Comparison of ENCODE assay signal across 8 cellular contexts in the genomic region with DNA sequence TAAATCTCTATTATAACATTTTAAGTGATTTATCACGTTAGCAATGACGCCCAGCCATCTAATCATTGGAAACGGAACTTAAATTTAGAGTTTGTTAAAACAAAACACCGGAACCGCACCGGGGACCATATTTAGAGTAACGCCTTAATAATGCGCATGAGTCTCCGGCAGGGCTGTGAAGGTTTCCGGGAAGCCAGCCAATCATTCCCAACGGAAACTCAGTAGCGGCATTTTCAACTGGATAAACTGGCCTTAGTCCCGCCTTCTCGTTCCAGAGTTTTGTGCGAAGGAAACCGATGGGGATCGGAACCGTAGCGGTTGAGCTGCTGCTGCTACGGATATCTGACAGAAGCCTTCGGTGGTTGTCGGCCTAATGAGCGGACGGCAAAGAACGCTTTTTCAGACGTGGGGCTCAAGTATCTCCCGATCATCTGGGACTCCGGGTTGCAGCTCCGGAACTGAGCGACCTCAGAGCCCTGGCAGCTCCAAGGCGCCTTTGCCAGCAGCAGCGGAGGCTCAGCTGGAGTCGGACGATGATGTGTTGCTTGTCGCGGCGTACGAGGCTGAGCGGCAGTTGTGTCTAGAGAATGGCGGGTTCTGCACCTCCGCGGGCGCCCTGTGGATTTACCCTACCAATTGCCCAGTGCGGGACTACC. TPM values are rescaled to one million over a fixed set of nuclear protein-coding genes. Genes with fewer than 3 reads are reported as not detected.
A peak's percentile ranks its signal among the peaks of the same experiment; 100 is the strongest.
DNase-seq lines count a peak whose midpoint lies in the region; ATAC-seq, FAIRE-seq and TF ChIP-seq lines count a peak whose summit lies in the region.

A gene with protein sequence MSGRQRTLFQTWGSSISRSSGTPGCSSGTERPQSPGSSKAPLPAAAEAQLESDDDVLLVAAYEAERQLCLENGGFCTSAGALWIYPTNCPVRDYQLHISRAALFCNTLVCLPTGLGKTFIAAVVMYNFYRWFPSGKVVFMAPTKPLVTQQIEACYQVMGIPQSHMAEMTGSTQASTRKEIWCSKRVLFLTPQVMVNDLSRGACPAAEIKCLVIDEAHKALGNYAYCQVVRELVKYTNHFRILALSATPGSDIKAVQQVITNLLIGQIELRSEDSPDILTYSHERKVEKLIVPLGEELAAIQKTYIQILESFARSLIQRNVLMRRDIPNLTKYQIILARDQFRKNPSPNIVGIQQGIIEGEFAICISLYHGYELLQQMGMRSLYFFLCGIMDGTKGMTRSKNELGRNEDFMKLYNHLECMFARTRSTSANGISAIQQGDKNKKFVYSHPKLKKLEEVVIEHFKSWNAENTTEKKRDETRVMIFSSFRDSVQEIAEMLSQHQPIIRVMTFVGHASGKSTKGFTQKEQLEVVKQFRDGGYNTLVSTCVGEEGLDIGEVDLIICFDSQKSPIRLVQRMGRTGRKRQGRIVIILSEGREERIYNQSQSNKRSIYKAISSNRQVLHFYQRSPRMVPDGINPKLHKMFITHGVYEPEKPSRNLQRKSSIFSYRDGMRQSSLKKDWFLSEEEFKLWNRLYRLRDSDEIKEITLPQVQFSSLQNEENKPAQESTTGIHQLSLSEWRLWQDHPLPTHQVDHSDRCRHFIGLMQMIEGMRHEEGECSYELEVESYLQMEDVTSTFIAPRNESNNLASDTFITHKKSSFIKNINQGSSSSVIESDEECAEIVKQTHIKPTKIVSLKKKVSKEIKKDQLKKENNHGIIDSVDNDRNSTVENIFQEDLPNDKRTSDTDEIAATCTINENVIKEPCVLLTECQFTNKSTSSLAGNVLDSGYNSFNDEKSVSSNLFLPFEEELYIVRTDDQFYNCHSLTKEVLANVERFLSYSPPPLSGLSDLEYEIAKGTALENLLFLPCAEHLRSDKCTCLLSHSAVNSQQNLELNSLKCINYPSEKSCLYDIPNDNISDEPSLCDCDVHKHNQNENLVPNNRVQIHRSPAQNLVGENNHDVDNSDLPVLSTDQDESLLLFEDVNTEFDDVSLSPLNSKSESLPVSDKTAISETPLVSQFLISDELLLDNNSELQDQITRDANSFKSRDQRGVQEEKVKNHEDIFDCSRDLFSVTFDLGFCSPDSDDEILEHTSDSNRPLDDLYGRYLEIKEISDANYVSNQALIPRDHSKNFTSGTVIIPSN (N-terminal part only) (plus strand): TSS at position 272 of the 656 bp plus-strand sequence. CDS start 102 bp downstream, at position 374.

- POLR2A ChIA-PET in CD8-positive, alpha-beta memory T cell (lab: Charles Lee): interaction anchor here (0.6 to 4.0 kb wide), 4 partner anchors 117 to 240 kb away, joined by 3 to 25 read pairs (median 7); a partner anchor contains a TSS
- POLR2A ChIA-PET in H1 (lab: Charles Lee; ENCODE audit: partially characterized antibody): interaction anchor here (0.6 to 1.5 kb wide), 6 partner anchors 11 to 62 kb away, joined by 3 to 6 read pairs (median 4); no protein-coding TSS in a partner anchor

- no peak for TF ChIP-seq RAD21 in H1 (IDR thresholded peaks at IDR 0.05 in 1 of 2, conservative IDR thresholded peaks at IDR 0.05 in 1 of 2; ENCODE audit: low read depth in 2 of 2, low read length in 2 of 2)

- H3K18ac ChIP-seq in H1 (ENCODE audit: extremely low read depth, low read length): no peak within 1 kb of the TSS

- no peak within 1 kb of the TSS for H2AK5ac ChIP-seq in H1 (ENCODE audit: low read depth, low read length)

- H3K4me1 ChIP-seq in CD8-positive, alpha-beta memory T cell (ENCODE audit: insufficient read depth, low read length): peaks cover 31% of the 10 kb centered on the region
- peaks cover 0 to 3% (median 0%) of the 10 kb centered on the region in 4 experiments; a peak in 3 of 7 replicates for H3K4me1 ChIP-seq in H1 (replicated peaks in 1 of 4; ENCODE audit: control insufficient read depth in 3 of 4, insufficient read depth in 4 of 4, low read length in 3 of 4)

- H2BK20ac ChIP-seq in H1 (ENCODE audit: low read length): no peak within 1 kb of the TSS

- peak within 1 kb of the TSS; percentile 98 for H3K4me3 ChIP-seq in CD8-positive, alpha-beta memory T cell (ENCODE audit: low read length)
- peak within 1 kb of the TSS; percentile 89 to 96 (median 94) for H3K4me3 ChIP-seq in H1 (ENCODE audit: extremely low read depth in 1 of 4, insufficient read depth in 2 of 4, low read depth in 3 of 4, low read length in 4 of 4)

- WGBS in H1 (ENCODE audit: extremely low coverage in 1 of 2, insufficient coverage in 1 of 2, insufficient read length in 1 of 2, insufficient replicate concordance in 2 of 2, low coverage in 1 of 2, low lambda C conversion rate in 2 of 2, missing lambda C conversion rate in 1 of 2), 2 experiments: 1% methylated on average over 44 of the region's 44 CpGs; no CpG with 5 or more reads in 1 of the 2 experiments

- peak within 1 kb of the TSS; percentile 93 for H2AFZ ChIP-seq in H1 (ENCODE audit: low read length)

- peaks cover 5% of the 10 kb centered on the region for H3K23me2 ChIP-seq in H1 (ENCODE audit: low read depth, low read length)

- no peak within 1 kb of the TSS for H3K23ac ChIP-seq in H1 (ENCODE audit: insufficient read length)

- no peak within 1 kb of the TSS for H2BK120ac ChIP-seq in H1 (replicated peaks; ENCODE audit: low read depth, low read length)

- TF ChIP-seq CTCF in GM20000 (IDR thresholded peaks at IDR 0.05; ENCODE audit: extremely low read depth, missing control alignments) (no peak), H1 (IDR thresholded peaks at IDR 0.05; ENCODE audit: control extremely low read depth in 1 of 3, insufficient read depth in 1 of 3, low read depth in 1 of 3, low read length in 3 of 3) (no peak)

- H3K14ac ChIP-seq in H1 (ENCODE audit: insufficient read length): no peak within 1 kb of the TSS

- no peaks in the 10 kb centered on the region for H3K79me1 ChIP-seq in H1 (ENCODE audit: low read depth, low read length)

- peaks cover 4 to 78% of the 10 kb centered on the region in 2 experiments; a peak in 3 of 4 replicates for H3K79me2 ChIP-seq in H1 (ENCODE audit: control insufficient read depth in 1 of 2, insufficient read depth in 2 of 2, low read length in 2 of 2)

- peak within 1 kb of the TSS; percentile 86 for H3K27ac ChIP-seq in CD8-positive, alpha-beta memory T cell (ENCODE audit: low read depth, low read length)
- peak within 1 kb of the TSS; percentile 50; the same call in 1 of the 2 replicates for H3K27ac ChIP-seq in H1 (ENCODE audit: low read depth, low read length)

- H3K4ac ChIP-seq in H1 (replicated peaks; ENCODE audit: insufficient read length, low read depth, low read length): no peak within 1 kb of the TSS

- peak within 1 kb of the TSS; percentile 18 for H4K5ac ChIP-seq in H1 (ENCODE audit: insufficient read length, low read depth, low read length)

- no peaks in the 10 kb centered on the region for H3K36me3 ChIP-seq in CD8-positive, alpha-beta memory T cell (ENCODE audit: insufficient read depth, low read length)
- no peaks in the 10 kb centered on the region for H3K36me3 ChIP-seq in H1 (ENCODE audit: control insufficient read depth in 2 of 4, insufficient read depth in 4 of 4, low read length in 3 of 4)

- no peaks in the 10 kb centered on the region for H3K27me3 ChIP-seq in CD8-positive, alpha-beta memory T cell (ENCODE audit: insufficient read depth, low read length, poor library complexity, severe bottlenecking)
- no peaks in the 10 kb centered on the region for H3K27me3 ChIP-seq in H1 (replicated peaks in 1 of 4; ENCODE audit: control insufficient read depth in 3 of 4, extremely low read depth in 1 of 4, insufficient read depth in 3 of 4, low read length in 3 of 4)

- H3K4me3 Mint-ChIP-seq in CD8-positive, alpha-beta memory T cell: peak within 1 kb of the TSS; percentile 92 to 99 (median 96)
- H3K4me3 Mint-ChIP-seq in memory B cell: peak within 1 kb of the TSS; percentile 93

- H2BK5ac ChIP-seq in H1 (ENCODE audit: low read depth, low read length): peak within 1 kb of the TSS; percentile 60; the same call in 1 of the 2 replicates

- H2BK12ac ChIP-seq in H1 (ENCODE audit: low read depth, low read length): no peak within 1 kb of the TSS

- CTCF ChIA-PET in CD8-positive, alpha-beta memory T cell (lab: Charles Lee): interaction anchor here (0.8 to 2.9 kb wide), 7 partner anchors 9 to 174 kb away, joined by 3 to 15 read pairs (median 6); a partner anchor contains a TSS
- CTCF ChIA-PET in H1 (lab: Charles Lee; ENCODE audit: partially characterized antibody): interaction anchor here (0.6 to 1.6 kb wide), 6 partner anchors 9 to 392 kb away, joined by 3 to 7 read pairs (median 4); no protein-coding TSS in a partner anchor

- TF ChIP-seq POLR2A in H1 (IDR thresholded peaks at IDR 0.05; ENCODE audit: control extremely low read depth in 1 of 2, low read depth in 2 of 2, low read length in 2 of 2): peak in 1 of 2 experiments; percentile 68; a peak in 2 of 3 replicates

- DNase-seq in CD8-positive, alpha-beta memory T cell: peak; percentile 73 to 92 (median 89)
- peak; percentile 85 for DNase-seq in GM20000 (ENCODE audit: low spot score)
- peak; percentile 87 for DNase-seq in HTR-8/SVneo (ENCODE audit: insufficient read length, low spot score)
- peak; percentile 81 for DNase-seq in NOMO-1 treated with dmso at 0.1 percent for 144 hours (lab: John Stamatoyannopoulos, UW; ENCODE audit: unreplicated experiment)
- peak; percentile 31 to 72 (median 62) for DNase-seq in activated CD8-positive, alpha-beta memory T cell treated with anti-CD3 and anti-CD28 coated beads for 48 hours (ENCODE audit: low read depth in 2 of 3, low spot score in 2 of 3)
- peak; percentile 80 to 91 for DNase-seq in H1 (ENCODE audit: low read depth in 1 of 2, low spot score in 2 of 2)
- peak; percentile 72 to 80 for DNase-seq in memory B cell (ENCODE audit: low spot score in 2 of 2)
- peak; percentile 63 for DNase-seq in stimulated activated CD8-positive, alpha-beta memory T cell treated with anti-CD3 and anti-CD28 coated beads, Interleukin-12 subunit alpha, Interleukin-12 subunit beta, amount 100 ng/mL, for 4 hours (ENCODE audit: low read depth)

- peak within 1 kb of the TSS; percentile 63 to 87 for H3K4me2 ChIP-seq in H1 (ENCODE audit: insufficient read depth in 1 of 2, low read depth in 2 of 2, low read length in 2 of 2)

- peaks cover 0 to 18% (median 0%) of the 10 kb centered on the region in 3 donors for H3K36me3 Mint-ChIP-seq in CD8-positive, alpha-beta memory T cell
- peaks cover 2% of the 10 kb centered on the region for H3K36me3 Mint-ChIP-seq in memory B cell

- H3K27ac Mint-ChIP-seq in CD8-positive, alpha-beta memory T cell: peak within 1 kb of the TSS; percentile 93 to 98 (median 96)
- H3K27ac Mint-ChIP-seq in memory B cell: peak within 1 kb of the TSS; percentile 95

- H3K9me3 Mint-ChIP-seq in CD8-positive, alpha-beta memory T cell: no peaks in the 10 kb centered on the region
- H3K9me3 Mint-ChIP-seq in memory B cell: no peaks in the 10 kb centered on the region

- H4K20me1 ChIP-seq in H1 (replicated peaks in 1 of 2; ENCODE audit: control insufficient read depth in 1 of 2, insufficient read depth in 2 of 2, low read length in 2 of 2): peaks cover 0 to 4% of the 10 kb centered on the region in 2 experiments

- H3K4me1 Mint-ChIP-seq in CD8-positive, alpha-beta memory T cell: peaks cover 39 to 70% (median 65%) of the 10 kb centered on the region in 3 donors
- H3K4me1 Mint-ChIP-seq in memory B cell: peaks cover 23% of the 10 kb centered on the region

- no peaks in the 10 kb centered on the region for H3K27me3 Mint-ChIP-seq in CD8-positive, alpha-beta memory T cell
- no peaks in the 10 kb centered on the region for H3K27me3 Mint-ChIP-seq in memory B cell

- H3K56ac ChIP-seq in H1 (replicated peaks; ENCODE audit: insufficient read length, low read depth, low read length): no peak within 1 kb of the TSS

- TF ChIP-seq EP300 in H1 (IDR thresholded peaks at IDR 0.05; ENCODE audit: borderline replicate concordance in 1 of 2, low read depth in 2 of 2, low read length in 2 of 2): no peak

- no peak within 1 kb of the TSS for H2BK15ac ChIP-seq in H1 (ENCODE audit: low read length)

- FAIRE-seq in HTR-8/SVneo (lab: Jason Lieb, UNC) (no peak), H1 (lab: Jason Lieb, UNC) (peak; percentile 93)

- peak within 1 kb of the TSS; percentile 68; the same call in 1 of the 2 replicates for H4K8ac ChIP-seq in H1 (ENCODE audit: extremely low read depth, insufficient read depth, low read length)

- peak within 1 kb of the TSS in 3 of 4 experiments; percentile 84 to 98 (median 97); a peak in 6 of 7 replicates for H3K9ac ChIP-seq in H1 (replicated peaks in 1 of 4; ENCODE audit: extremely low read depth in 1 of 4, low read depth in 3 of 4, low read length in 3 of 4)

- H3K9me3 ChIP-seq in CD8-positive, alpha-beta memory T cell (ENCODE audit: low read length): no peaks in the 10 kb centered on the region
- no peaks in the 10 kb centered on the region for H3K9me3 ChIP-seq in H1 (ENCODE audit: insufficient read depth in 2 of 2, low read depth in 1 of 2, low read length in 1 of 2)

- H4K91ac ChIP-seq in H1 (replicated peaks; ENCODE audit: insufficient read length, low read length): no peak within 1 kb of the TSS

- ATAC-seq in memory B cell (ENCODE audit: low read depth): peak; percentile 42

RNA-seq across cellular contexts. Expression of the gene that starts here (rescaled TPM):
- total RNA-seq in CD8-positive, alpha-beta memory T cell: 10 to 100 TPM; 11.8 to 12.6 TPM
- 4.6 TPM for polyA plus RNA-seq in CD8-positive, alpha-beta memory T cell
- 10.5 and 12.5 TPM in 2 replicates for total RNA-seq in H1 (2021; fragmentation: NEBNext Ultra II Directional; extraction: Animal tissue kit (Norgen Biotek cat#: 25700))
- polyA plus RNA-seq in H1 (2011; rRNA removed): 2.3 and 3.2 TPM in 2 replicates
- polyA plus RNA-seq in H1 (2011; cell fraction: cytosol; rRNA removed): 3.9 TPM
- polyA plus RNA-seq in H1 (2011; cell fraction: nucleus; rRNA removed): 5.2 TPM
- 3.7 to 7.1 TPM (median 4.5 TPM) in 4 replicates for polyA plus RNA-seq in H1 (2012, experiment 1 of 2)
- 0.35 TPM for polyA plus RNA-seq in H1 (2012, experiment 2 of 2)
- polyA plus RNA-seq in H1 (2013, experiment 1 of 2): 4.4 TPM
- 4.6 TPM for polyA plus RNA-seq in H1 (2013, experiment 2 of 2)
- polyA minus RNA-seq in H1 (2011; rRNA and poly(A)+ RNA removed): 13.1 and 18.8 TPM in 2 replicates
- polyA minus RNA-seq in H1 (2011; cell fraction: cytosol; rRNA and poly(A)+ RNA removed): 10.1 TPM
- 23.1 TPM for polyA minus RNA-seq in H1 (2011; cell fraction: nucleus; rRNA and poly(A)+ RNA removed)

Comparison
In these comparisons a context has a peak if more than half of its experiments do, and no peak if none do; other contexts are left out.
1. Peak in every context shown above with its lines: DNase-seq, ATAC-seq, H3K4me3 ChIP-seq and H3K27ac ChIP-seq.